In the genomic region with DNA sequence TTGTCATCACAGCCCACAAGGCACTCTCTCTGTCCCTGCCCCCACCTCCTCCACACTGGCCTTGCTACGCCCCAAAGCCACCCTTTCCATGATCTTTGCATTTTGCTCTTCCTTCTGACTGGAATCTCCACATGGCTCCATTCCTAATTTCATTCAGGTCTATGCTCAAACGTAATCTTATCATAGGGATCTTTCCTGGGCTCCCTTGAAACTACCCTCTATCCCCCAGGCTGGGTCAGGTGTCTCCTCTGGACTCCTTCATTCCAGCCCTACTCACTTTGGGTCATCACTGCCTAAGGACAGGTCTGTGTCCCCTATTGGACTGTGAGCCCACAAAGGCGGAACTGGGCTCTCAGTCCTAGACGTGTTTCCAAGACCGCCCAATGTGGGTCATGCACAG, we compare ENCODE assay signal across 2 cellular contexts.
TF ChIP-seq lines count a peak whose summit lies in the region.

No MANE protein-coding gene starts in this region.

TF ChIP-seq in HEK293, 187 proteins besides CTCF, POLR2A, EP300 and RAD21:
- no peak for TF ChIP-seq ZNF302 (tag by site-specific recombination; IDR thresholded peaks at IDR 0.05; ENCODE audit: low read depth)
- TF ChIP-seq, protein P1, sequence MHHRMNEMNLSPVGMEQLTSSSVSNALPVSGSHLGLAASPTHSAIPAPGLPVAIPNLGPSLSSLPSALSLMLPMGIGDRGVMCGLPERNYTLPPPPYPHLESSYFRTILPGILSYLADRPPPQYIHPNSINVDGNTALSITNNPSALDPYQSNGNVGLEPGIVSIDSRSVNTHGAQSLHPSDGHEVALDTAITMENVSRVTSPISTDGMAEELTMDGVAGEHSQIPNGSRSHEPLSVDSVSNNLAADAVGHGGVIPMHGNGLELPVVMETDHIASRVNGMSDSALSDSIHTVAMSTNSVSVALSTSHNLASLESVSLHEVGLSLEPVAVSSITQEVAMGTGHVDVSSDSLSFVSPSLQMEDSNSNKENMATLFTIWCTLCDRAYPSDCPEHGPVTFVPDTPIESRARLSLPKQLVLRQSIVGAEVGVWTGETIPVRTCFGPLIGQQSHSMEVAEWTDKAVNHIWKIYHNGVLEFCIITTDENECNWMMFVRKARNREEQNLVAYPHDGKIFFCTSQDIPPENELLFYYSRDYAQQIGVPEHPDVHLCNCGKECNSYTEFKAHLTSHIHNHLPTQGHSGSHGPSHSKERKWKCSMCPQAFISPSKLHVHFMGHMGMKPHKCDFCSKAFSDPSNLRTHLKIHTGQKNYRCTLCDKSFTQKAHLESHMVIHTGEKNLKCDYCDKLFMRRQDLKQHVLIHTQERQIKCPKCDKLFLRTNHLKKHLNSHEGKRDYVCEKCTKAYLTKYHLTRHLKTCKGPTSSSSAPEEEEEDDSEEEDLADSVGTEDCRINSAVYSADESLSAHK (tag by site-specific recombination; IDR thresholded peaks at IDR 0.05): peak; percentile 92

TF ChIP-seq in K562, 482 proteins besides CTCF, POLR2A, EP300 and RAD21:
- TF ChIP-seq, protein P2, sequence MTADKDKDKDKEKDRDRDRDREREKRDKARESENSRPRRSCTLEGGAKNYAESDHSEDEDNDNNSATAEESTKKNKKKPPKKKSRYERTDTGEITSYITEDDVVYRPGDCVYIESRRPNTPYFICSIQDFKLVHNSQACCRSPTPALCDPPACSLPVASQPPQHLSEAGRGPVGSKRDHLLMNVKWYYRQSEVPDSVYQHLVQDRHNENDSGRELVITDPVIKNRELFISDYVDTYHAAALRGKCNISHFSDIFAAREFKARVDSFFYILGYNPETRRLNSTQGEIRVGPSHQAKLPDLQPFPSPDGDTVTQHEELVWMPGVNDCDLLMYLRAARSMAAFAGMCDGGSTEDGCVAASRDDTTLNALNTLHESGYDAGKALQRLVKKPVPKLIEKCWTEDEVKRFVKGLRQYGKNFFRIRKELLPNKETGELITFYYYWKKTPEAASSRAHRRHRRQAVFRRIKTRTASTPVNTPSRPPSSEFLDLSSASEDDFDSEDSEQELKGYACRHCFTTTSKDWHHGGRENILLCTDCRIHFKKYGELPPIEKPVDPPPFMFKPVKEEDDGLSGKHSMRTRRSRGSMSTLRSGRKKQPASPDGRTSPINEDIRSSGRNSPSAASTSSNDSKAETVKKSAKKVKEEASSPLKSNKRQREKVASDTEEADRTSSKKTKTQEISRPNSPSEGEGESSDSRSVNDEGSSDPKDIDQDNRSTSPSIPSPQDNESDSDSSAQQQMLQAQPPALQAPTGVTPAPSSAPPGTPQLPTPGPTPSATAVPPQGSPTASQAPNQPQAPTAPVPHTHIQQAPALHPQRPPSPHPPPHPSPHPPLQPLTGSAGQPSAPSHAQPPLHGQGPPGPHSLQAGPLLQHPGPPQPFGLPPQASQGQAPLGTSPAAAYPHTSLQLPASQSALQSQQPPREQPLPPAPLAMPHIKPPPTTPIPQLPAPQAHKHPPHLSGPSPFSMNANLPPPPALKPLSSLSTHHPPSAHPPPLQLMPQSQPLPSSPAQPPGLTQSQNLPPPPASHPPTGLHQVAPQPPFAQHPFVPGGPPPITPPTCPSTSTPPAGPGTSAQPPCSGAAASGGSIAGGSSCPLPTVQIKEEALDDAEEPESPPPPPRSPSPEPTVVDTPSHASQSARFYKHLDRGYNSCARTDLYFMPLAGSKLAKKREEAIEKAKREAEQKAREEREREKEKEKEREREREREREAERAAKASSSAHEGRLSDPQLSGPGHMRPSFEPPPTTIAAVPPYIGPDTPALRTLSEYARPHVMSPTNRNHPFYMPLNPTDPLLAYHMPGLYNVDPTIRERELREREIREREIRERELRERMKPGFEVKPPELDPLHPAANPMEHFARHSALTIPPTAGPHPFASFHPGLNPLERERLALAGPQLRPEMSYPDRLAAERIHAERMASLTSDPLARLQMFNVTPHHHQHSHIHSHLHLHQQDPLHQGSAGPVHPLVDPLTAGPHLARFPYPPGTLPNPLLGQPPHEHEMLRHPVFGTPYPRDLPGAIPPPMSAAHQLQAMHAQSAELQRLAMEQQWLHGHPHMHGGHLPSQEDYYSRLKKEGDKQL (CRISPR knock-in tag; IDR thresholded peaks at IDR 0.05; ENCODE audit: borderline replicate concordance): no peak
- peak; percentile 49; the same call in 1 of the 2 replicates for TF ChIP-seq MIER1 (IDR thresholded peaks at IDR 0.05; ENCODE audit: low read depth)
